In the genomic region with DNA sequence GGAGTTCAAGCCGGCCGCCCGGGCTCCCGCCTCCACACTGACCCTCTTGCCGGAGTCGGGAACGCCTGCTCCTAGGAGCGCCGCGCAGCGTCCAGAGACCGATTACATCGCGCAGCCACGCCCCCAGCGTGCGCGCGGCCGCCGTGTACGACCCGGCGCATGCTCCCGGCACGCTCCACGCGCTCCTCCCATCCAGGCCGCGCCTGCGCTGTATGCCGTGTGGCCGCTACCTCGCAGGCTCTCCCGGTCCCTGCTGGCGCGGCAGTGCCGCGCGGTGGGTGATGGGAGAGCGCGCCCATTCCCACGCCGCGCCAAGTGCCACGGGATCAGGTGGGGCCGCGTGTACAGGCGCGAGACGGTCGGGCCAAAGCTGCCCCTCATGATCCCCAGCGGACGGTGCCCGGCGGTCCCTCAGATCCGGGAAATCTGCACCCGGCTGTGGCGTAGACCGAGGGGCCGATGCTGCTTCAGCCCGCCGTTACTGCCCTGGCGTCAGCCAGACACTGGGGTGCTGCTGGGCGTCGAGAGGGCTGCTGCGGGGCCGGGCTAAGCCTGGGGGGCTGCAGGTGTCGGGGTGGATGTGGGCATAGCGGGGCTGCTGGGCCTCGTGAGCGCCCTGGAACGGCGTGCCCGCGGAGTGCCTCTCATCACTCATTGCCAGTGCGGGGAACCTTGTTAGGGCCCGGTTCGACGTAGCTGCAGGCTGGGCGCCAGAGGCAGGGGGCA, we compare ENCODE assay signal across 1 cellular context.
TF ChIP-seq lines count a peak whose summit lies in the region.

A gene with protein sequence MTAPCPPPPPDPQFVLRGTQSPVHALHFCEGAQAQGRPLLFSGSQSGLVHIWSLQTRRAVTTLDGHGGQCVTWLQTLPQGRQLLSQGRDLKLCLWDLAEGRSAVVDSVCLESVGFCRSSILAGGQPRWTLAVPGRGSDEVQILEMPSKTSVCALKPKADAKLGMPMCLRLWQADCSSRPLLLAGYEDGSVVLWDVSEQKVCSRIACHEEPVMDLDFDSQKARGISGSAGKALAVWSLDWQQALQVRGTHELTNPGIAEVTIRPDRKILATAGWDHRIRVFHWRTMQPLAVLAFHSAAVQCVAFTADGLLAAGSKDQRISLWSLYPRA (minus strand): TSS at position 97 of the 726 bp plus-strand sequence. CDS start 33,519 bp downstream, outside the sequence.
A gene with protein sequence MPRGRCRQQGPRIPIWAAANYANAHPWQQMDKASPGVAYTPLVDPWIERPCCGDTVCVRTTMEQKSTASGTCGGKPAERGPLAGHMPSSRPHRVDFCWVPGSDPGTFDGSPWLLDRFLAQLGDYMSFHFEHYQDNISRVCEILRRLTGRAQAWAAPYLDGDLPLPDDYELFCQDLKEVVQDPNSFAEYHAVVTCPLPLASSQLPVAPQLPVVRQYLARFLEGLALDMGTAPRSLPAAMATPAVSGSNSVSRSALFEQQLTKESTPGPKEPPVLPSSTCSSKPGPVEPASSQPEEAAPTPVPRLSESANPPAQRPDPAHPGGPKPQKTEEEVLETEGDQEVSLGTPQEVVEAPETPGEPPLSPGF (minus strand): TSS at position 97 of the 726 bp plus-strand sequence. CDS start 2,613 bp downstream, outside the sequence.

TF ChIP-seq in HEK293, 187 proteins besides CTCF, POLR2A, EP300 and RAD21 (continued from another document and continues in another):
- TF ChIP-seq ZBTB7A (tag by site-specific recombination; IDR thresholded peaks at IDR 0.05; ENCODE audit: low read depth) (peak; percentile 50; the same call in 1 of the 2 replicates), KLF7 (tag by site-specific recombination; IDR thresholded peaks at IDR 0.05; ENCODE audit: borderline replicate concordance) (0 out of 2 replicates have a peak, but pooled peaks have one; percentile 8), ZNF37A (tag by site-specific recombination; IDR thresholded peaks at IDR 0.05) (no peak), IKZF3 (tag by site-specific recombination; IDR thresholded peaks at IDR 0.05) (peak; percentile 91), TRIM28 (IDR thresholded peaks at IDR 0.05; ENCODE audit: borderline replicate concordance, low read length) (no peak; the same call in 1 of the 2 replicates), ZNF664 (tag by site-specific recombination; IDR thresholded peaks at IDR 0.05) (no peak), ZSCAN16 (tag by site-specific recombination; IDR thresholded peaks at IDR 0.05) (peak; percentile 36; the same call in 1 of the 2 replicates), SCRT2 (tag by site-specific recombination; IDR thresholded peaks at IDR 0.05) (no peak), MYNN (tag by site-specific recombination; IDR thresholded peaks at IDR 0.05; ENCODE audit: borderline replicate concordance) (no peak), KLF9 (tag by site-specific recombination; IDR thresholded peaks at IDR 0.05; ENCODE audit: low read depth) (peak; percentile 98), ZNF121 (tag by site-specific recombination; IDR thresholded peaks at IDR 0.05) (peak; percentile 73; the same call in 1 of the 2 replicates), ZNF600 (tag by site-specific recombination; IDR thresholded peaks at IDR 0.05) (no peak), SALL2 (tag by site-specific recombination; IDR thresholded peaks at IDR 0.05; ENCODE audit: borderline replicate concordance) (no peak), ZNF24 (tag by site-specific recombination; IDR thresholded peaks at IDR 0.05) (peak; percentile 29; the same call in 1 of the 2 replicates), ZNF274 (IDR thresholded peaks at IDR 0.05; ENCODE audit: low read length) (no peak), ZNF274 (tag by site-specific recombination; IDR thresholded peaks at IDR 0.05; ENCODE audit: borderline replicate concordance) (no peak), MEIS1 (CRISPR knock-in tag; IDR thresholded peaks at IDR 0.05; ENCODE audit: borderline replicate concordance) (no peak), ZNF2 (tag by site-specific recombination; IDR thresholded peaks at IDR 0.05) (peak; percentile 56), ZNF514 (tag by site-specific recombination; IDR thresholded peaks at IDR 0.05) (no peak), YY2 (tag by site-specific recombination; IDR thresholded peaks at IDR 0.05) (peak; percentile 11; the same call in 1 of the 2 replicates), ZNF548 (tag by site-specific recombination; IDR thresholded peaks at IDR 0.05) (no peak), ZNF560 (tag by site-specific recombination; IDR thresholded peaks at IDR 0.05; ENCODE audit: borderline replicate concordance) (no peak), SP3 (tag by site-specific recombination; IDR thresholded peaks at IDR 0.05) (peak; percentile 73), YY1 (tag by site-specific recombination; IDR thresholded peaks at IDR 0.05) (peak; percentile 40; the same call in 1 of the 2 replicates), ZNF629 (tag by site-specific recombination; IDR thresholded peaks at IDR 0.05) (peak; percentile 38; the same call in 1 of the 2 replicates), ZNF311 (tag by site-specific recombination; IDR thresholded peaks at IDR 0.05; ENCODE audit: borderline replicate concordance) (no peak), ZXDB (tag by site-specific recombination; IDR thresholded peaks at IDR 0.05) (peak; percentile 49; the same call in 1 of the 2 replicates), ZNF596 (tag by site-specific recombination; IDR thresholded peaks at IDR 0.05) (no peak), ZEB2 (tag by site-specific recombination; IDR thresholded peaks at IDR 0.05) (peak; percentile 76), ZNF112 (tag by site-specific recombination; IDR thresholded peaks at IDR 0.05) (no peak), WT1 (tag by site-specific recombination; IDR thresholded peaks at IDR 0.05) (no peak; the same call in 1 of the 2 replicates), BCL11A (tag by site-specific recombination; IDR thresholded peaks at IDR 0.05; ENCODE audit: low read depth) (peak; percentile 24; the same call in 1 of the 2 replicates), ZFP37 (tag by site-specific recombination; IDR thresholded peaks at IDR 0.05) (peak; percentile 65; the same call in 1 of the 2 replicates), KLF8 (tag by site-specific recombination; IDR thresholded peaks at IDR 0.05) (peak; percentile 53)
- TF ChIP-seq, protein P1, sequence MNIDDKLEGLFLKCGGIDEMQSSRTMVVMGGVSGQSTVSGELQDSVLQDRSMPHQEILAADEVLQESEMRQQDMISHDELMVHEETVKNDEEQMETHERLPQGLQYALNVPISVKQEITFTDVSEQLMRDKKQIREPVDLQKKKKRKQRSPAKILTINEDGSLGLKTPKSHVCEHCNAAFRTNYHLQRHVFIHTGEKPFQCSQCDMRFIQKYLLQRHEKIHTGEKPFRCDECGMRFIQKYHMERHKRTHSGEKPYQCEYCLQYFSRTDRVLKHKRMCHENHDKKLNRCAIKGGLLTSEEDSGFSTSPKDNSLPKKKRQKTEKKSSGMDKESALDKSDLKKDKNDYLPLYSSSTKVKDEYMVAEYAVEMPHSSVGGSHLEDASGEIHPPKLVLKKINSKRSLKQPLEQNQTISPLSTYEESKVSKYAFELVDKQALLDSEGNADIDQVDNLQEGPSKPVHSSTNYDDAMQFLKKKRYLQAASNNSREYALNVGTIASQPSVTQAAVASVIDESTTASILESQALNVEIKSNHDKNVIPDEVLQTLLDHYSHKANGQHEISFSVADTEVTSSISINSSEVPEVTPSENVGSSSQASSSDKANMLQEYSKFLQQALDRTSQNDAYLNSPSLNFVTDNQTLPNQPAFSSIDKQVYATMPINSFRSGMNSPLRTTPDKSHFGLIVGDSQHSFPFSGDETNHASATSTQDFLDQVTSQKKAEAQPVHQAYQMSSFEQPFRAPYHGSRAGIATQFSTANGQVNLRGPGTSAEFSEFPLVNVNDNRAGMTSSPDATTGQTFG (tag by site-specific recombination; IDR thresholded peaks at IDR 0.05; ENCODE audit: borderline replicate concordance), result no peak
- TF ChIP-seq, protein P2, sequence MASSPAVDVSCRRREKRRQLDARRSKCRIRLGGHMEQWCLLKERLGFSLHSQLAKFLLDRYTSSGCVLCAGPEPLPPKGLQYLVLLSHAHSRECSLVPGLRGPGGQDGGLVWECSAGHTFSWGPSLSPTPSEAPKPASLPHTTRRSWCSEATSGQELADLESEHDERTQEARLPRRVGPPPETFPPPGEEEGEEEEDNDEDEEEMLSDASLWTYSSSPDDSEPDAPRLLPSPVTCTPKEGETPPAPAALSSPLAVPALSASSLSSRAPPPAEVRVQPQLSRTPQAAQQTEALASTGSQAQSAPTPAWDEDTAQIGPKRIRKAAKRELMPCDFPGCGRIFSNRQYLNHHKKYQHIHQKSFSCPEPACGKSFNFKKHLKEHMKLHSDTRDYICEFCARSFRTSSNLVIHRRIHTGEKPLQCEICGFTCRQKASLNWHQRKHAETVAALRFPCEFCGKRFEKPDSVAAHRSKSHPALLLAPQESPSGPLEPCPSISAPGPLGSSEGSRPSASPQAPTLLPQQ (tag by site-specific recombination; IDR thresholded peaks at IDR 0.05), result peak; percentile 85
- TF ChIP-seq, protein P3, sequence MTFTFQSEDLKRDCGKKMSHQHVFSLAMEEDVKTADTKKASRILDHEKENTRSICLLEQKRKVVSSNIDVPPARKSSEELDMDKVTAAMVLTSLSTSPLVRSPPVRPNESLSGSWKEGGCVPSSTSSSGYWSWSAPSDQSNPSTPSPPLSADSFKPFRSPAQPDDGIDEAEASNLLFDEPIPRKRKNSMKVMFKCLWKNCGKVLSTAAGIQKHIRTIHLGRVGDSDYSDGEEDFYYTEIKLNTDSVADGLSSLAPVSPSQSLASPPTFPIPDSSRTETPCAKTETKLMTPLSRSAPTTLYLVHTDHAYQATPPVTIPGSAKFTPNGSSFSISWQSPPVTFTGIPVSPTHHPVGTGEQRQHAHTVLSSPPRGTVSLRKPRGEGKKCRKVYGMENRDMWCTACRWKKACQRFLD (tag by site-specific recombination; IDR thresholded peaks at IDR 0.05), result no peak
- TF ChIP-seq, protein P4, sequence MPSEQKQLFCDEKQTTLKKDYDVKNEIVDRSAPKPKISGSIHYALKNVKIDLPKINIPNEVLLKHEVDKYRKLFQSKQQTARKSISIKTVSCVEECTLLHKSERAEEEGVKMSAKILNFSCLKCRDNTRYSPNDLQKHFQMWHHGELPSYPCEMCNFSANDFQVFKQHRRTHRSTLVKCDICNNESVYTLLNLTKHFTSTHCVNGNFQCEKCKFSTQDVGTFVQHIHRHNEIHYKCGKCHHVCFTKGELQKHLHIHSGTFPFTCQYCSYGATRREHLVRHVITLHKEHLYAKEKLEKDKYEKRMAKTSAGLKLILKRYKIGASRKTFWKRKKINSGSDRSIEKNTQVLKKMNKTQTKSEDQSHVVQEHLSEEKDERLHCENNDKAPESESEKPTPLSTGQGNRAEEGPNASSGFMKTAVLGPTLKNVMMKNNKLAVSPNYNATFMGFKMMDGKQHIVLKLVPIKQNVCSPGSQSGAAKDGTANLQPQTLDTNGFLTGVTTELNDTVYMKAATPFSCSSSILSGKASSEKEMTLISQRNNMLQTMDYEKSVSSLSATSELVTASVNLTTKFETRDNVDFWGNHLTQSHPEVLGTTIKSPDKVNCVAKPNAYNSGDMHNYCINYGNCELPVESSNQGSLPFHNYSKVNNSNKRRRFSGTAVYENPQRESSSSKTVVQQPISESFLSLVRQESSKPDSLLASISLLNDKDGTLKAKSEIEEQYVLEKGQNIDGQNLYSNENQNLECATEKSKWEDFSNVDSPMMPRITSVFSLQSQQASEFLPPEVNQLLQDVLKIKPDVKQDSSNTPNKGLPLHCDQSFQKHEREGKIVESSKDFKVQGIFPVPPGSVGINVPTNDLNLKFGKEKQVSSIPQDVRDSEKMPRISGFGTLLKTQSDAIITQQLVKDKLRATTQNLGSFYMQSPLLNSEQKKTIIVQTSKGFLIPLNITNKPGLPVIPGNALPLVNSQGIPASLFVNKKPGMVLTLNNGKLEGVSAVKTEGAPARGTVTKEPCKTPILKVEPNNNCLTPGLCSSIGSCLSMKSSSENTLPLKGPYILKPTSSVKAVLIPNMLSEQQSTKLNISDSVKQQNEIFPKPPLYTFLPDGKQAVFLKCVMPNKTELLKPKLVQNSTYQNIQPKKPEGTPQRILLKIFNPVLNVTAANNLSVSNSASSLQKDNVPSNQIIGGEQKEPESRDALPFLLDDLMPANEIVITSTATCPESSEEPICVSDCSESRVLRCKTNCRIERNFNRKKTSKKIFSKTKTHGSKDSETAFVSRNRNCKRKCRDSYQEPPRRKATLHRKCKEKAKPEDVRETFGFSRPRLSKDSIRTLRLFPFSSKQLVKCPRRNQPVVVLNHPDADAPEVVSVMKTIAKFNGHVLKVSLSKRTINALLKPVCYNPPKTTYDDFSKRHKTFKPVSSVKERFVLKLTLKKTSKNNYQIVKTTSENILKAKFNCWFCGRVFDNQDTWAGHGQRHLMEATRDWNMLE (tag by site-specific recombination; conservative IDR thresholded peaks at IDR 0.05; ENCODE audit: low read depth), result no peak
- TF ChIP-seq, protein P5, sequence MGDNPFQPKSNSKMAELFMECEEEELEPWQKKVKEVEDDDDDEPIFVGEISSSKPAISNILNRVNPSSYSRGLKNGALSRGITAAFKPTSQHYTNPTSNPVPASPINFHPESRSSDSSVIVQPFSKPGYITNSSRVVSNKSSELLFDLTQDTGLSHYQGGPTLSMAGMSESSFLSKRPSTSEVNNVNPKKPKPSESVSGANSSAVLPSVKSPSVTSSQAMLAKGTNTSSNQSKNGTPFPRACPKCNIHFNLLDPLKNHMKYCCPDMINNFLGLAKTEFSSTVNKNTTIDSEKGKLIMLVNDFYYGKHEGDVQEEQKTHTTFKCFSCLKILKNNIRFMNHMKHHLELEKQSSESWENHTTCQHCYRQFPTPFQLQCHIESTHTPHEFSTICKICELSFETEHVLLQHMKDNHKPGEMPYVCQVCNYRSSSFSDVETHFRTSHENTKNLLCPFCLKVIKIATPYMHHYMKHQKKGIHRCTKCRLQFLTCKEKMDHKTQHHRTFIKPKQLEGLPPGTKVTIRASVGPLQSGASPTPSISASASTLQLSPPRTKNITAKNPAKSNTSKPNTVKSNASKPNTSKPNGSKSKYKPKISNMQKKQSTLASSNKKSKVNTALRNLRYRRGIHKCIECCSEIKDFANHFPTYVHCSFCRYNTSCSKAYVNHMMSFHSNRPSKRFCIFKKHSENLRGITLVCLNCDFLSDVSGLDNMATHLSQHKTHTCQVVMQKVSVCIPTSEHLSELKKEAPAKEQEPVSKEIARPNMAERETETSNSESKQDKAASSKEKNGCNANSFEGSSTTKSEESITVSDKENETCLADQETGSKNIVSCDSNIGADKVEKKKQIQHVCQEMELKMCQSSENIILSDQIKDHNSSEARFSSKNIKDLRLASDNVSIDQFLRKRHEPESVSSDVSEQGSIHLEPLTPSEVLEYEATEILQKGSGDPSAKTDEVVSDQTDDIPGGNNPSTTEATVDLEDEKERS (tag by site-specific recombination; IDR thresholded peaks at IDR 0.05), result no peak
- TF ChIP-seq, protein P6, sequence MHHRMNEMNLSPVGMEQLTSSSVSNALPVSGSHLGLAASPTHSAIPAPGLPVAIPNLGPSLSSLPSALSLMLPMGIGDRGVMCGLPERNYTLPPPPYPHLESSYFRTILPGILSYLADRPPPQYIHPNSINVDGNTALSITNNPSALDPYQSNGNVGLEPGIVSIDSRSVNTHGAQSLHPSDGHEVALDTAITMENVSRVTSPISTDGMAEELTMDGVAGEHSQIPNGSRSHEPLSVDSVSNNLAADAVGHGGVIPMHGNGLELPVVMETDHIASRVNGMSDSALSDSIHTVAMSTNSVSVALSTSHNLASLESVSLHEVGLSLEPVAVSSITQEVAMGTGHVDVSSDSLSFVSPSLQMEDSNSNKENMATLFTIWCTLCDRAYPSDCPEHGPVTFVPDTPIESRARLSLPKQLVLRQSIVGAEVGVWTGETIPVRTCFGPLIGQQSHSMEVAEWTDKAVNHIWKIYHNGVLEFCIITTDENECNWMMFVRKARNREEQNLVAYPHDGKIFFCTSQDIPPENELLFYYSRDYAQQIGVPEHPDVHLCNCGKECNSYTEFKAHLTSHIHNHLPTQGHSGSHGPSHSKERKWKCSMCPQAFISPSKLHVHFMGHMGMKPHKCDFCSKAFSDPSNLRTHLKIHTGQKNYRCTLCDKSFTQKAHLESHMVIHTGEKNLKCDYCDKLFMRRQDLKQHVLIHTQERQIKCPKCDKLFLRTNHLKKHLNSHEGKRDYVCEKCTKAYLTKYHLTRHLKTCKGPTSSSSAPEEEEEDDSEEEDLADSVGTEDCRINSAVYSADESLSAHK (tag by site-specific recombination; IDR thresholded peaks at IDR 0.05), result peak; percentile 45; the same call in 1 of the 2 replicates
